2 cellular contexts compared by ENCODE assay signal in genomic region chr1:207022996-207023679, GRCh38.
TF ChIP-seq lines count a peak whose summit lies in the region.

No MANE protein-coding gene starts in this region.

TF ChIP-seq in K562, 482 proteins besides CTCF, POLR2A, EP300 and RAD21:
- TF ChIP-seq E2F8 (IDR thresholded peaks at IDR 0.05; ENCODE audit: low read depth, partially characterized antibody) (no peak), WHSC1 (IDR thresholded peaks at IDR 0.05; ENCODE audit: low read length) (peak; percentile 30), ZNF583 (CRISPR knock-in tag; IDR thresholded peaks at IDR 0.05) (0 out of 2 replicates have a peak, but pooled peaks have one; percentile 11), GATAD2A (IDR thresholded peaks at IDR 0.05) (no peak), ZNF592 (IDR thresholded peaks at IDR 0.05) (no peak; the same call in 1 of the 2 replicates), HLTF (IDR thresholded peaks at IDR 0.05) (no peak), ZFP91 (CRISPR knock-in tag; IDR thresholded peaks at IDR 0.05) (no peak), TCFL5 (CRISPR knock-in tag; conservative IDR thresholded peaks at IDR 0.05) (no peak), FOXK1 (CRISPR knock-in tag; IDR thresholded peaks at IDR 0.05; ENCODE audit: borderline replicate concordance) (0 out of 2 replicates have a peak, but pooled peaks have one; percentile 38), SMARCB1 (IDR thresholded peaks at IDR 0.05; ENCODE audit: insufficient read length, low read depth) (no peak), HDAC8 (tag; IDR thresholded peaks at IDR 0.05) (no peak), SUPT5H (IDR thresholded peaks at IDR 0.05) (no peak), MEF2A (IDR thresholded peaks at IDR 0.05; ENCODE audit: control insufficient read depth, low read depth, low read length) (no peak), PHF21A (IDR thresholded peaks at IDR 0.05; ENCODE audit: borderline replicate concordance, low read depth) (no peak)
- TF ChIP-seq, protein P1, sequence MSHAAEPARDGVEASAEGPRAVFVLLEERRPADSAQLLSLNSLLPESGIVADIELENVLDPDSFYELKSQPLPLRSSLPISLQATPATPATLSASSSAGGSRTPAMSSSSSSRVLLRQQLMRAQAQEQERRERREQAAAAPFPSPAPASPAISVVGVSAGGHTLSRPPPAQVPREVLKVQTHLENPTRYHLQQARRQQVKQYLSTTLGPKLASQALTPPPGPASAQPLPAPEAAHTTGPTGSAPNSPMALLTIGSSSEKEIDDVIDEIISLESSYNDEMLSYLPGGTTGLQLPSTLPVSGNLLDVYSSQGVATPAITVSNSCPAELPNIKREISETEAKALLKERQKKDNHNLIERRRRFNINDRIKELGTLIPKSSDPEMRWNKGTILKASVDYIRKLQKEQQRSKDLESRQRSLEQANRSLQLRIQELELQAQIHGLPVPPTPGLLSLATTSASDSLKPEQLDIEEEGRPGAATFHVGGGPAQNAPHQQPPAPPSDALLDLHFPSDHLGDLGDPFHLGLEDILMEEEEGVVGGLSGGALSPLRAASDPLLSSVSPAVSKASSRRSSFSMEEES (CRISPR knock-in tag; IDR thresholded peaks at IDR 0.05), result no peak
- TF ChIP-seq, protein P2, sequence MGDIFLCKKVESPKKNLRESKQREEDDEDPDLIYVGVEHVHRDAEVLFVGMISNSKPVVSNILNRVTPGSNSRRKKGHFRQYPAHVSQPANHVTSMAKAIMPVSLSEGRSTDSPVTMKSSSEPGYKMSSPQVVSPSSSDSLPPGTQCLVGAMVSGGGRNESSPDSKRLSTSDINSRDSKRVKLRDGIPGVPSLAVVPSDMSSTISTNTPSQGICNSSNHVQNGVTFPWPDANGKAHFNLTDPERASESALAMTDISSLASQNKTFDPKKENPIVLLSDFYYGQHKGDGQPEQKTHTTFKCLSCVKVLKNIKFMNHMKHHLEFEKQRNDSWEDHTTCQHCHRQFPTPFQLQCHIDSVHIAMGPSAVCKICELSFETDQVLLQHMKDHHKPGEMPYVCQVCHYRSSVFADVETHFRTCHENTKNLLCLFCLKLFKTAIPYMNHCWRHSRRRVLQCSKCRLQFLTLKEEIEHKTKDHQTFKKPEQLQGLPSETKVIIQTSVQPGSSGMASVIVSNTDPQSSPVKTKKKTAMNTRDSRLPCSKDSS (IDR thresholded peaks at IDR 0.05; ENCODE audit: low read depth, partially characterized antibody), result no peak
TF ChIP-seq in K562: peak in this region for 3.

TF ChIP-seq in SK-N-SH, 30 proteins besides CTCF, POLR2A, EP300 and RAD21:
- TF ChIP-seq, protein P3, sequence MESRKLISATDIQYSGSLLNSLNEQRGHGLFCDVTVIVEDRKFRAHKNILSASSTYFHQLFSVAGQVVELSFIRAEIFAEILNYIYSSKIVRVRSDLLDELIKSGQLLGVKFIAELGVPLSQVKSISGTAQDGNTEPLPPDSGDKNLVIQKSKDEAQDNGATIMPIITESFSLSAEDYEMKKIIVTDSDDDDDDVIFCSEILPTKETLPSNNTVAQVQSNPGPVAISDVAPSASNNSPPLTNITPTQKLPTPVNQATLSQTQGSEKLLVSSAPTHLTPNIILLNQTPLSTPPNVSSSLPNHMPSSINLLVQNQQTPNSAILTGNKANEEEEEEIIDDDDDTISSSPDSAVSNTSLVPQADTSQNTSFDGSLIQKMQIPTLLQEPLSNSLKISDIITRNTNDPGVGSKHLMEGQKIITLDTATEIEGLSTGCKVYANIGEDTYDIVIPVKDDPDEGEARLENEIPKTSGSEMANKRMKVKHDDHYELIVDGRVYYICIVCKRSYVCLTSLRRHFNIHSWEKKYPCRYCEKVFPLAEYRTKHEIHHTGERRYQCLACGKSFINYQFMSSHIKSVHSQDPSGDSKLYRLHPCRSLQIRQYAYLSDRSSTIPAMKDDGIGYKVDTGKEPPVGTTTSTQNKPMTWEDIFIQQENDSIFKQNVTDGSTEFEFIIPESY (IDR thresholded peaks at IDR 0.05; ENCODE audit: borderline replicate concordance, low read depth), result no peak
- no peak for TF ChIP-seq GATA2 (CRISPR knock-in tag; IDR thresholded peaks at IDR 0.05)
- no peak for TF ChIP-seq USF1 (IDR thresholded peaks at IDR 0.05; ENCODE audit: borderline replicate concordance, low read depth)
- no peak for TF ChIP-seq ELF1 (IDR thresholded peaks at IDR 0.05)
- no peak for TF ChIP-seq USF2 (IDR thresholded peaks at IDR 0.05; ENCODE audit: borderline replicate concordance, low read depth, low read length)
